In genomic region chr7:5997210-5997808, GRCh38 we compare ENCODE assay signal across 8 cellular contexts. TPM values are rescaled to one million over a fixed set of nuclear protein-coding genes. Genes with fewer than 3 reads are reported as not detected.
DNase-seq lines count a peak whose midpoint lies in the region; ATAC-seq and TF ChIP-seq lines count a peak whose summit lies in the region.

No MANE protein-coding gene starts in this region.

- peaks cover 48% of the 10 kb centered on the region for H3K36me3 Mint-ChIP-seq in activated B cell treated with CpG ODN at 0.5 μM for 24 hours (ENCODE audit: low read depth)

- H3K27ac Mint-ChIP-seq in activated B cell treated with CpG ODN at 0.5 μM for 24 hours = no peak overlapping the region

- DNase-seq in AML-193 (lab: John Stamatoyannopoulos, UW) (peak; percentile 58 to 69), GM13977 (ENCODE audit: low spot score) (peak; percentile 59), NCI-H2227 (lab: John Stamatoyannopoulos, UW; ENCODE audit: unreplicated experiment) (peak; percentile 57), activated B cell treated with CpG ODN at 0.5 μM for 24 hours (no peak), epithelial cell of proximal tubule (ENCODE audit: low read depth) (no peak), myocyte (ENCODE audit: low read depth) (peak; percentile 75)

- no peak overlapping the region for H3K4me3 ChIP-seq in epithelial cell of proximal tubule (ENCODE audit: low read depth, low read length)

- ATAC-seq in activated B cell treated with CpG ODN at 0.5 μM for 24 hours (ENCODE audit: low read depth) (peak; percentile 71), GM18858 (IDR thresholded peaks at IDR 0.05; ENCODE audit: unreplicated experiment) (no peak), HG03159 (IDR thresholded peaks at IDR 0.05; ENCODE audit: unreplicated experiment) (no peak)

- H3K4me3 Mint-ChIP-seq in activated B cell treated with CpG ODN at 0.5 μM for 24 hours = no peak overlapping the region

- no peaks in the 10 kb centered on the region for H3K9me3 Mint-ChIP-seq in activated B cell treated with CpG ODN at 0.5 μM for 24 hours

- intact Hi-C loops in activated B cell treated with CpG ODN at 0.5 μM for 24 hours (cut with micrococcal nuclease) = loop anchor here (1.0 kb wide), 3 partner anchors 109 to 438 kb away; no protein-coding TSS in a partner anchor

- H3K4me1 Mint-ChIP-seq in activated B cell treated with CpG ODN at 0.5 μM for 24 hours = no peaks in the 10 kb centered on the region

- POLR2A ChIA-PET in activated B cell treated with CpG ODN at 0.5 μM for 24 hours (lab: Charles Lee) = interaction anchor here (0.6 to 1.3 kb wide), 5 partner anchors 54 to 600 kb away, joined by 4 to 5 read pairs (median 4); no protein-coding TSS in a partner anchor

- in situ Hi-C loops in GM13977 (cut with MboI; ENCODE audit: low pct_unique_long_range_greater_than_20kb, low sequenced_read_pairs, unreplicated experiment) = no loop called here

- TF ChIP-seq CTCF in GM13977 (IDR thresholded peaks at IDR 0.05; ENCODE audit: extremely low read depth, insufficient read depth, missing control alignments) (peak; percentile 65), activated B cell treated with CpG ODN at 0.5 μM for 24 hours (IDR thresholded peaks at IDR 0.05) (peak; percentile 35), epithelial cell of proximal tubule (conservative IDR thresholded peaks at IDR 0.05; ENCODE audit: low read depth, low read length) (peak; percentile 68)

- no peaks in the 10 kb centered on the region for H3K27me3 Mint-ChIP-seq in activated B cell treated with CpG ODN at 0.5 μM for 24 hours

- CTCF ChIA-PET in activated B cell treated with CpG ODN at 0.5 μM for 24 hours (lab: Charles Lee) = interaction anchor here (0.6 to 4.6 kb wide), 14 partner anchors 10 to 440 kb away, joined by 3 to 53 read pairs (median 4); partner anchors contain the start of genes AIMP2 and PMS2

RNA-seq across cellular contexts. Expression of gene PMS2, which starts 11.5 kb away (rescaled TPM):
- total RNA-seq in activated B cell treated with CpG ODN at 0.5 μM for 24 hours (16.0 and 25.7 TPM in 2 replicates), epithelial cell of proximal tubule (12.3 and 14.3 TPM in 2 replicates), myocyte (19.6 and 22.7 TPM in 2 replicates)
- polyA plus RNA-seq in myocyte (2012) = 11.1 TPM

RNA-seq across cellular contexts. Expression of gene AIMP2, which starts 11.8 kb away (rescaled TPM):
- 37.1 and 37.8 TPM in 2 replicates for total RNA-seq in activated B cell treated with CpG ODN at 0.5 μM for 24 hours
- 113 and 128 TPM in 2 replicates for total RNA-seq in epithelial cell of proximal tubule
- total RNA-seq in myocyte = 112 and 136 TPM in 2 replicates
- 77.4 TPM for polyA plus RNA-seq in myocyte (2012)

RNA-seq across cellular contexts. Expression of gene RSPH10B, which starts 26.8 kb away (rescaled TPM):
- total RNA-seq in activated B cell treated with CpG ODN at 0.5 μM for 24 hours (not detected in 2 replicates), epithelial cell of proximal tubule (0.07 and 0.23 TPM in 2 replicates), myocyte (0.21 TPM in 2 replicates)
- polyA plus RNA-seq in myocyte (2012) = 0.15 TPM

RNA-seq across cellular contexts. Expression of gene ANKRD61, which starts 33.9 kb away (rescaled TPM):
- total RNA-seq in activated B cell treated with CpG ODN at 0.5 μM for 24 hours (not detected in 2 replicates), epithelial cell of proximal tubule (0.12 TPM in 1 of 2 replicates, not detected in the other), myocyte (0.35 TPM in 1 of 2 replicates, not detected in the other)
- 0.93 TPM for polyA plus RNA-seq in myocyte (2012)

Comparison
In these comparisons a context has a peak if more than half of its experiments do, and no peak if none do; other contexts are left out.
1. DNase-seq: peak in AML-193 (2 of 2), GM13977 (single experiment), NCI-H2227 (single experiment) and myocyte (single experiment); none in activated B cell treated with CpG ODN at 0.5 μM for 24 hours (single experiment) and epithelial cell of proximal tubule (single experiment).
2. Peak in every context shown above with its lines, with median percentiles within 50 percentile points of each other: CTCF ChIP-seq.